In the genomic region with DNA sequence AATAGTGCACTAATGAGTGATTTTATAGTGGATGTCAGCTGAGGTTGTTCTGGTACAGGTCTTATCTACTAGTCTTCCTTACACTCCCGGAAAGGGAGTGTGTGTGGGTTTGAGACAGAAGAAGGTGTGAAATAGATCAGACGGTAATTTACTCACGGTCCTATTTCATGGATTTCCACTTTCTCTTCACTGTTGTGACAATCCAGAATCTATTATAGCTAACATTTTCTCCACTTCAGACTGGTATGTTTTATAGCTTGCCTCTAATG, we compare ENCODE assay signal across 2 cellular contexts.
TF ChIP-seq lines count a peak whose summit lies in the region.

No MANE protein-coding gene starts in this region.

TF ChIP-seq in liver, 16 proteins besides CTCF, POLR2A, EP300 and RAD21:
- TF ChIP-seq, protein P1, sequence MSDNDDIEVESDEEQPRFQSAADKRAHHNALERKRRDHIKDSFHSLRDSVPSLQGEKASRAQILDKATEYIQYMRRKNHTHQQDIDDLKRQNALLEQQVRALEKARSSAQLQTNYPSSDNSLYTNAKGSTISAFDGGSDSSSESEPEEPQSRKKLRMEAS (IDR thresholded peaks at IDR 0.05): peak; percentile 12
- peak in 1 of 2 donors; percentile 17 for TF ChIP-seq HNF4A (conservative IDR thresholded peaks at IDR 0.05)
- TF ChIP-seq EGR1 (IDR thresholded peaks at IDR 0.05; ENCODE audit: low read depth in 2 of 2): no peak
- TF ChIP-seq, protein P2, sequence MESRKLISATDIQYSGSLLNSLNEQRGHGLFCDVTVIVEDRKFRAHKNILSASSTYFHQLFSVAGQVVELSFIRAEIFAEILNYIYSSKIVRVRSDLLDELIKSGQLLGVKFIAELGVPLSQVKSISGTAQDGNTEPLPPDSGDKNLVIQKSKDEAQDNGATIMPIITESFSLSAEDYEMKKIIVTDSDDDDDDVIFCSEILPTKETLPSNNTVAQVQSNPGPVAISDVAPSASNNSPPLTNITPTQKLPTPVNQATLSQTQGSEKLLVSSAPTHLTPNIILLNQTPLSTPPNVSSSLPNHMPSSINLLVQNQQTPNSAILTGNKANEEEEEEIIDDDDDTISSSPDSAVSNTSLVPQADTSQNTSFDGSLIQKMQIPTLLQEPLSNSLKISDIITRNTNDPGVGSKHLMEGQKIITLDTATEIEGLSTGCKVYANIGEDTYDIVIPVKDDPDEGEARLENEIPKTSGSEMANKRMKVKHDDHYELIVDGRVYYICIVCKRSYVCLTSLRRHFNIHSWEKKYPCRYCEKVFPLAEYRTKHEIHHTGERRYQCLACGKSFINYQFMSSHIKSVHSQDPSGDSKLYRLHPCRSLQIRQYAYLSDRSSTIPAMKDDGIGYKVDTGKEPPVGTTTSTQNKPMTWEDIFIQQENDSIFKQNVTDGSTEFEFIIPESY (IDR thresholded peaks at IDR 0.05): no peak
- TF ChIP-seq RXRA (IDR thresholded peaks at IDR 0.05): peak in 1 of 2 donors; percentile 47
- no peak for TF ChIP-seq FOXA1 (IDR thresholded peaks at IDR 0.05)
- TF ChIP-seq, protein P3, sequence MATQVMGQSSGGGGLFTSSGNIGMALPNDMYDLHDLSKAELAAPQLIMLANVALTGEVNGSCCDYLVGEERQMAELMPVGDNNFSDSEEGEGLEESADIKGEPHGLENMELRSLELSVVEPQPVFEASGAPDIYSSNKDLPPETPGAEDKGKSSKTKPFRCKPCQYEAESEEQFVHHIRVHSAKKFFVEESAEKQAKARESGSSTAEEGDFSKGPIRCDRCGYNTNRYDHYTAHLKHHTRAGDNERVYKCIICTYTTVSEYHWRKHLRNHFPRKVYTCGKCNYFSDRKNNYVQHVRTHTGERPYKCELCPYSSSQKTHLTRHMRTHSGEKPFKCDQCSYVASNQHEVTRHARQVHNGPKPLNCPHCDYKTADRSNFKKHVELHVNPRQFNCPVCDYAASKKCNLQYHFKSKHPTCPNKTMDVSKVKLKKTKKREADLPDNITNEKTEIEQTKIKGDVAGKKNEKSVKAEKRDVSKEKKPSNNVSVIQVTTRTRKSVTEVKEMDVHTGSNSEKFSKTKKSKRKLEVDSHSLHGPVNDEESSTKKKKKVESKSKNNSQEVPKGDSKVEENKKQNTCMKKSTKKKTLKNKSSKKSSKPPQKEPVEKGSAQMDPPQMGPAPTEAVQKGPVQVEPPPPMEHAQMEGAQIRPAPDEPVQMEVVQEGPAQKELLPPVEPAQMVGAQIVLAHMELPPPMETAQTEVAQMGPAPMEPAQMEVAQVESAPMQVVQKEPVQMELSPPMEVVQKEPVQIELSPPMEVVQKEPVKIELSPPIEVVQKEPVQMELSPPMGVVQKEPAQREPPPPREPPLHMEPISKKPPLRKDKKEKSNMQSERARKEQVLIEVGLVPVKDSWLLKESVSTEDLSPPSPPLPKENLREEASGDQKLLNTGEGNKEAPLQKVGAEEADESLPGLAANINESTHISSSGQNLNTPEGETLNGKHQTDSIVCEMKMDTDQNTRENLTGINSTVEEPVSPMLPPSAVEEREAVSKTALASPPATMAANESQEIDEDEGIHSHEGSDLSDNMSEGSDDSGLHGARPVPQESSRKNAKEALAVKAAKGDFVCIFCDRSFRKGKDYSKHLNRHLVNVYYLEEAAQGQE (IDR thresholded peaks at IDR 0.05): no peak

TF ChIP-seq in HepG2, 621 proteins besides CTCF, POLR2A, EP300 and RAD21:
- no peak for TF ChIP-seq MTF1 (CRISPR knock-in tag; IDR thresholded peaks at IDR 0.05)
- TF ChIP-seq, protein P4, sequence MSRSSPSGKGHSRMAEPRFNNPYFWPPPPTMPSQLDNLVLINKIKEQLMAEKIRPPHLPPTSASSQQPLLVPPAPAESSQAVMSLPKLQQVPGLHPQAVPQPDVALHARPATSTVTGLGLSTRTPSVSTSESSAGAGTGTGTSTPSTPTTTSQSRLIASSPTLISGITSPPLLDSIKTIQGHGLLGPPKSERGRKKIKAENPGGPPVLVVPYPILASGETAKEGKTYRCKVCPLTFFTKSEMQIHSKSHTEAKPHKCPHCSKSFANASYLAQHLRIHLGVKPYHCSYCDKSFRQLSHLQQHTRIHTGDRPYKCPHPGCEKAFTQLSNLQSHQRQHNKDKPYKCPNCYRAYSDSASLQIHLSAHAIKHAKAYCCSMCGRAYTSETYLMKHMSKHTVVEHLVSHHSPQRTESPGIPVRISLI (CRISPR knock-in tag; IDR thresholded peaks at IDR 0.05; ENCODE audit: borderline replicate concordance): no peak
- no peak for TF ChIP-seq HCFC1 (IDR thresholded peaks at IDR 0.05; ENCODE audit: low read depth, low read length)
- TF ChIP-seq SP140L (CRISPR knock-in tag; IDR thresholded peaks at IDR 0.05; ENCODE audit: borderline replicate concordance): no peak
- TF ChIP-seq ZNF432 (CRISPR knock-in tag; IDR thresholded peaks at IDR 0.05; ENCODE audit: borderline replicate concordance): no peak
- no peak for TF ChIP-seq CREM (IDR thresholded peaks at IDR 0.05)
- no peak for TF ChIP-seq CREM (CRISPR knock-in tag; IDR thresholded peaks at IDR 0.05)
- TF ChIP-seq ATAD3A (CRISPR knock-in tag; IDR thresholded peaks at IDR 0.05): no peak
- no peak for TF ChIP-seq ZNF775 (CRISPR knock-in tag; IDR thresholded peaks at IDR 0.05; ENCODE audit: borderline replicate concordance)
- TF ChIP-seq, protein P5, sequence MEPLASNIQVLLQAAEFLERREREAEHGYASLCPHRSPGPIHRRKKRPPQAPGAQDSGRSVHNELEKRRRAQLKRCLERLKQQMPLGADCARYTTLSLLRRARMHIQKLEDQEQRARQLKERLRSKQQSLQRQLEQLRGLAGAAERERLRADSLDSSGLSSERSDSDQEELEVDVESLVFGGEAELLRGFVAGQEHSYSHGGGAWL (CRISPR knock-in tag; IDR thresholded peaks at IDR 0.05): no peak
- TF ChIP-seq, protein P6, sequence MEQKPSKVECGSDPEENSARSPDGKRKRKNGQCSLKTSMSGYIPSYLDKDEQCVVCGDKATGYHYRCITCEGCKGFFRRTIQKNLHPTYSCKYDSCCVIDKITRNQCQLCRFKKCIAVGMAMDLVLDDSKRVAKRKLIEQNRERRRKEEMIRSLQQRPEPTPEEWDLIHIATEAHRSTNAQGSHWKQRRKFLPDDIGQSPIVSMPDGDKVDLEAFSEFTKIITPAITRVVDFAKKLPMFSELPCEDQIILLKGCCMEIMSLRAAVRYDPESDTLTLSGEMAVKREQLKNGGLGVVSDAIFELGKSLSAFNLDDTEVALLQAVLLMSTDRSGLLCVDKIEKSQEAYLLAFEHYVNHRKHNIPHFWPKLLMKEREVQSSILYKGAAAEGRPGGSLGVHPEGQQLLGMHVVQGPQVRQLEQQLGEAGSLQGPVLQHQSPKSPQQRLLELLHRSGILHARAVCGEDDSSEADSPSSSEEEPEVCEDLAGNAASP (CRISPR knock-in tag; IDR thresholded peaks at IDR 0.05; ENCODE audit: borderline replicate concordance): no peak
- TF ChIP-seq, protein P7, sequence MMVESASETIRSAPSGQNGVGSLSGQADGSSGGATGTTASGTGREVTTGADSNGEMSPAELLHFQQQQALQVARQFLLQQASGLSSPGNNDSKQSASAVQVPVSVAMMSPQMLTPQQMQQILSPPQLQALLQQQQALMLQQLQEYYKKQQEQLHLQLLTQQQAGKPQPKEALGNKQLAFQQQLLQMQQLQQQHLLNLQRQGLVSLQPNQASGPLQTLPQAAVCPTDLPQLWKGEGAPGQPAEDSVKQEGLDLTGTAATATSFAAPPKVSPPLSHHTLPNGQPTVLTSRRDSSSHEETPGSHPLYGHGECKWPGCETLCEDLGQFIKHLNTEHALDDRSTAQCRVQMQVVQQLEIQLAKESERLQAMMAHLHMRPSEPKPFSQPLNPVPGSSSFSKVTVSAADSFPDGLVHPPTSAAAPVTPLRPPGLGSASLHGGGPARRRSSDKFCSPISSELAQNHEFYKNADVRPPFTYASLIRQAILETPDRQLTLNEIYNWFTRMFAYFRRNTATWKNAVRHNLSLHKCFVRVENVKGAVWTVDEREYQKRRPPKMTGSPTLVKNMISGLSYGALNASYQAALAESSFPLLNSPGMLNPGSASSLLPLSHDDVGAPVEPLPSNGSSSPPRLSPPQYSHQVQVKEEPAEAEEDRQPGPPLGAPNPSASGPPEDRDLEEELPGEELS (CRISPR knock-in tag; IDR thresholded peaks at IDR 0.05): no peak
- no peak for TF ChIP-seq ESRRA (CRISPR knock-in tag; IDR thresholded peaks at IDR 0.05; ENCODE audit: low read depth)
